In genomic region chr1:216224233-216224632, GRCh38 we compare ENCODE assay signal across 20 cellular contexts.
"Had no signal": no experiment of that assay in that cellular context is flagged by ENCODE, and none has a peak within 500 bp of the region (broad histone marks: within the 10 kb centered on the region; RNA-seq: fewer than 3 reads in every experiment).

No MANE protein-coding gene starts in this region.

- H3K36me3 Mint-ChIP-seq: activated naive CD4-positive, alpha-beta T cell treated with anti-CD3 and anti-CD28 coated beads, Interleukin-2, amount 50 U/mL, for 24 hours; natural killer cell; WTC11 had no signal

- H3K27me3 ChIP-seq: ascending aorta, brain microvascular endothelial cell, heart right ventricle, transverse colon had no signal

- H3K27me3 Mint-ChIP-seq: activated naive CD4-positive, alpha-beta T cell treated with anti-CD3 and anti-CD28 coated beads, Interleukin-2, amount 50 U/mL, for 24 hours; dendritic cell treated with granulocyte-macrophage colony-stimulating factor and Interleukin-4, amounts not matched to agents 40 ng/mL and 50 ng/mL, for 4 days; stimulated activated naive B cell treated with anti-CD40 and anti-IgM and Interleukin-4, amounts not matched to agents 10 μg/mL and 1 μg/mL and 100 μg/mL, for 72 hours had no signal

- H3K27ac Mint-ChIP-seq: activated naive CD4-positive, alpha-beta T cell treated with anti-CD3 and anti-CD28 coated beads, Interleukin-2, amount 50 U/mL, for 24 hours; dendritic cell treated with granulocyte-macrophage colony-stimulating factor and Interleukin-4, amounts not matched to agents 40 ng/mL and 50 ng/mL, for 4 days; natural killer cell; stimulated activated naive B cell treated with anti-CD40 and anti-IgM and Interleukin-4, amounts not matched to agents 10 μg/mL and 1 μg/mL and 100 μg/mL, for 72 hours; WTC11 had no signal

- H3K27ac ChIP-seq: ascending aorta, brain microvascular endothelial cell, heart right ventricle, prostate gland, transverse colon had no signal

- ATAC-seq: heart right ventricle; natural killer cell; stimulated activated naive B cell treated with anti-CD40 and anti-IgM and Interleukin-4, amounts not matched to agents 10 μg/mL and 1 μg/mL and 100 μg/mL, for 72 hours; WTC11 had no signal

- DNase-seq: activated gamma-delta T cell treated with Interleukin-2 at 50 U/mL for 16 hours; activated T-cell treated with anti-CD3 and anti-CD28 coated beads, Interleukin-2, amount 50 U/mL, for 1 hour; brain microvascular endothelial cell; caudate nucleus; effector CD8-positive, alpha-beta T cell; erythroblast; foreskin fibroblast; heart right ventricle; kidney; natural killer cell; stimulated activated CD4-positive, alpha-beta T cell treated with anti-CD3 and anti-CD28 coated beads, Interleukin-2, amount 100 ng/mL, for 48 hours; stimulated activated CD8-positive, alpha-beta memory T cell treated with anti-CD3 and anti-CD28 coated beads, Interleukin-4, amount 100 ng/mL, for 48 hours; stimulated activated naive B cell treated with anti-CD40 and anti-IgM and Interleukin-4, amounts not matched to agents 10 μg/mL and 1 μg/mL and 100 μg/mL, for 72 hours; transverse colon had no signal

- H3K4me3 ChIP-seq: ascending aorta, heart right ventricle, lung, prostate gland, transverse colon had no signal

- H3K4me3 Mint-ChIP-seq: activated naive CD4-positive, alpha-beta T cell treated with anti-CD3 and anti-CD28 coated beads, Interleukin-2, amount 50 U/mL, for 24 hours; dendritic cell treated with granulocyte-macrophage colony-stimulating factor and Interleukin-4, amounts not matched to agents 40 ng/mL and 50 ng/mL, for 4 days; natural killer cell; stimulated activated naive B cell treated with anti-CD40 and anti-IgM and Interleukin-4, amounts not matched to agents 10 μg/mL and 1 μg/mL and 100 μg/mL, for 72 hours; WTC11 had no signal

- H3K4me1 ChIP-seq: ascending aorta, prostate gland had no signal

- H3K9me3 ChIP-seq: ascending aorta, heart right ventricle, prostate gland, transverse colon had no signal

- H3K9me3 Mint-ChIP-seq: dendritic cell treated with granulocyte-macrophage colony-stimulating factor and Interleukin-4, amounts not matched to agents 40 ng/mL and 50 ng/mL, for 4 days had no signal

- H3K36me3 ChIP-seq: ascending aorta, brain microvascular endothelial cell, heart right ventricle, prostate gland, transverse colon had no signal
